ENCODE assay signal across 11 cellular contexts in the genomic region with DNA sequence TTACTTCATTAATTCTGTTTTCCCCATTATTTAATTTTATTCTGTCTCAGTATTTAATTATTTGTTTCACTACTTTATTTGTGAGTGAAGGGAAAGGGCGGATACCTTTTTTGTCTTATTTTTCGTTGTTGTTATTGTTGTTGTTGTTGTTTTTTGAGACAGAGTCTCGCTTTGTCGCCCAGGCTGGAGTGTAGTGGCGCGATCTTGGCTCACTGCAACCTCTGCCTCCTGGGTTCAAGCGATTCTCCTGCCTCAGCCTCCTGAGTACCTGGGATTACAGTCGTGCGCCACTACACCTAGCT. TPM values are rescaled to one million over a fixed set of nuclear protein-coding genes. Genes with fewer than 3 reads are reported as not detected.
A peak's percentile ranks its signal among the peaks of the same experiment; 100 is the strongest.
DNase-seq lines count a peak whose midpoint lies in the region; ATAC-seq and TF ChIP-seq lines count a peak whose summit lies in the region.
"Not testable (repeated sequence)": the region's sequence is repeated elsewhere in the genome, so short reads cannot be mapped to it uniquely, and the experiment has no call there.
"Had no signal": no experiment of that assay in that cellular context is flagged by ENCODE, and none has a peak within 500 bp of the region (broad histone marks: within the 10 kb centered on the region; RNA-seq: fewer than 3 reads in every experiment).

No MANE protein-coding gene starts in this region.

- H3K36me3 ChIP-seq in HUES6 (ENCODE audit: control insufficient read depth, insufficient read depth, low read length); SU-DHL-6 (ENCODE audit: low read length); iPS-20b (ENCODE audit: insufficient read depth, low read depth, low read length): not testable (repeated sequence)

- not testable (repeated sequence) for H3K9me2 ChIP-seq in SU-DHL-6 (replicated peaks; ENCODE audit: insufficient read depth, low read length)

- H3K4me3 ChIP-seq in HUES6 (ENCODE audit: low read depth, low read length) = peak overlapping the region; percentile 70
- not testable (repeated sequence) for H3K4me3 ChIP-seq in SU-DHL-6 (ENCODE audit: insufficient read depth, low read length, poor library complexity, severe bottlenecking)
- peak overlapping the region; percentile 87 for H3K4me3 ChIP-seq in iPS-20b (ENCODE audit: low read length)

- CTCF ChIA-PET in CD4-positive, alpha-beta T cell (lab: Charles Lee) = interaction anchor here (0.6 kb wide), 1 partner anchor 283 kb away, joined by 5 read pairs; no protein-coding TSS in a partner anchor

- not testable (repeated sequence) for DNase-seq in CD4-positive, alpha-beta T cell; activated T-helper 2 cell treated with anti-CD3 and anti-CD28 coated beads, Interferon-gamma antibody, Interleukin-2, Interleukin-4, amounts not matched to agents 10 μg/mL and 5 μg/mL and 100 μg/mL, durations not matched to agents 14 hours and 24 hours and 36 hours (ENCODE audit: low spot score); natural killer cell treated with Interleukin-12 subunit alpha and Interleukin-12 subunit beta and Interleukin-15 and Interleukin-18, amount 100 ng/mL, for 72 hours (ENCODE audit: low spot score)

- H3K79me2 ChIP-seq in SU-DHL-6 (ENCODE audit: insufficient read depth, low read length) = not testable (repeated sequence)

- H3F3A ChIP-seq in SU-DHL-6 (ENCODE audit: insufficient read depth) = not testable (repeated sequence)

- peak overlapping the region; percentile 46 for H3K4me3 Mint-ChIP-seq in CD4-positive, alpha-beta T cell
- H3K4me3 Mint-ChIP-seq in activated T-helper 2 cell treated with anti-CD3 and anti-CD28 coated beads, Interferon-gamma antibody, Interleukin-2, Interleukin-4, amounts not matched to agents 10 μg/mL and 5 μg/mL and 100 μg/mL, durations not matched to agents 14 hours and 24 hours and 36 hours (ENCODE audit: low read depth) = peak overlapping the region; percentile 33
- H3K4me3 Mint-ChIP-seq in dendritic cell treated with granulocyte-macrophage colony-stimulating factor and Interleukin-4, amounts not matched to agents 40 ng/mL and 50 ng/mL, for 4 days = peak overlapping the region; percentile 26
- peak overlapping the region; percentile 62 for H3K4me3 Mint-ChIP-seq in natural killer cell treated with Interleukin-12 subunit alpha and Interleukin-12 subunit beta and Interleukin-15 and Interleukin-18, amount 100 ng/mL, for 72 hours
- peak overlapping the region; percentile 48 for H3K4me3 Mint-ChIP-seq in stimulated activated memory B cell treated with anti-CD40 and anti-IgM and Interleukin-4, amounts not matched to agents 10 μg/mL and 1 μg/mL and 100 μg/mL, for 72 hours

- POLR2A ChIA-PET in CD4-positive, alpha-beta T cell (lab: Charles Lee) = not testable (repeated sequence)

- not testable (repeated sequence) for H3K27ac Mint-ChIP-seq in CD4-positive, alpha-beta T cell; activated T-helper 2 cell treated with anti-CD3 and anti-CD28 coated beads, Interferon-gamma antibody, Interleukin-2, Interleukin-4, amounts not matched to agents 10 μg/mL and 5 μg/mL and 100 μg/mL, durations not matched to agents 14 hours and 24 hours and 36 hours; dendritic cell treated with granulocyte-macrophage colony-stimulating factor and Interleukin-4, amounts not matched to agents 40 ng/mL and 50 ng/mL, for 4 days; stimulated activated memory B cell treated with anti-CD40 and anti-IgM and Interleukin-4, amounts not matched to agents 10 μg/mL and 1 μg/mL and 100 μg/mL, for 72 hours
- H3K27ac Mint-ChIP-seq in natural killer cell treated with Interleukin-12 subunit alpha and Interleukin-12 subunit beta and Interleukin-15 and Interleukin-18, amount 100 ng/mL, for 72 hours = peak overlapping the region in 1 of 2 donors; percentile 19

- H3K9ac ChIP-seq in HUES6 (ENCODE audit: low read length) (peak overlapping the region; percentile 50), iPS-20b (ENCODE audit: low read depth, low read length) (peak overlapping the region; percentile 49; the same call in 1 of the 2 replicates)
- not testable (repeated sequence) for H3K9ac ChIP-seq in SU-DHL-6 (ENCODE audit: low read length)

- not testable (repeated sequence) for H4K20me1 ChIP-seq in SU-DHL-6 (ENCODE audit: low read depth, low read length)

- not testable (repeated sequence) for TF ChIP-seq CTCF in CD4-positive, alpha-beta T cell (IDR thresholded peaks at IDR 0.05); SU-DHL-6 (IDR thresholded peaks at IDR 0.05; ENCODE audit: insufficient read depth, low read length, poor library complexity, severe bottlenecking)

- intact Hi-C loops in CD4-positive, alpha-beta T cell (cut with DNase I, micrococcal nuclease) = loop anchor here (2.0 to 5.0 kb wide), 2 partner anchors 270 to 271 kb away; no protein-coding TSS in a partner anchor
- intact Hi-C loops in activated T-helper 2 cell treated with anti-CD3 and anti-CD28 coated beads, Interferon-gamma antibody, Interleukin-2, Interleukin-4, amounts not matched to agents 10 μg/mL and 5 μg/mL and 100 μg/mL, durations not matched to agents 14 hours and 24 hours and 36 hours (cut with micrococcal nuclease) = loop anchor here (2.0 to 5.0 kb wide), 3 partner anchors 35 to 271 kb away; a partner anchor contains a TSS
- intact Hi-C loops in dendritic cell treated with granulocyte-macrophage colony-stimulating factor and Interleukin-4, amounts not matched to agents 40 ng/mL and 50 ng/mL, for 4 days (cut with micrococcal nuclease) = not testable (repeated sequence)

- H3K27me3 Mint-ChIP-seq in CD4-positive, alpha-beta T cell; natural killer cell treated with Interleukin-12 subunit alpha and Interleukin-12 subunit beta and Interleukin-15 and Interleukin-18, amount 100 ng/mL, for 72 hours; stimulated activated memory B cell treated with anti-CD40 and anti-IgM and Interleukin-4, amounts not matched to agents 10 μg/mL and 1 μg/mL and 100 μg/mL, for 72 hours: not testable (repeated sequence)
- H3K27me3 Mint-ChIP-seq in activated T-helper 2 cell treated with anti-CD3 and anti-CD28 coated beads, Interferon-gamma antibody, Interleukin-2, Interleukin-4, amounts not matched to agents 10 μg/mL and 5 μg/mL and 100 μg/mL, durations not matched to agents 14 hours and 24 hours and 36 hours (ENCODE audit: low read depth) = peaks cover 10% of the 10 kb centered on the region
- H3K27me3 Mint-ChIP-seq in dendritic cell treated with granulocyte-macrophage colony-stimulating factor and Interleukin-4, amounts not matched to agents 40 ng/mL and 50 ng/mL, for 4 days = peaks cover 21% of the 10 kb centered on the region

- H3K4me1 Mint-ChIP-seq in CD4-positive, alpha-beta T cell (ENCODE audit: low read depth); activated T-helper 2 cell treated with anti-CD3 and anti-CD28 coated beads, Interferon-gamma antibody, Interleukin-2, Interleukin-4, amounts not matched to agents 10 μg/mL and 5 μg/mL and 100 μg/mL, durations not matched to agents 14 hours and 24 hours and 36 hours (ENCODE audit: low read depth); stimulated activated memory B cell treated with anti-CD40 and anti-IgM and Interleukin-4, amounts not matched to agents 10 μg/mL and 1 μg/mL and 100 μg/mL, for 72 hours: not testable (repeated sequence)
- H3K4me1 Mint-ChIP-seq in dendritic cell treated with granulocyte-macrophage colony-stimulating factor and Interleukin-4, amounts not matched to agents 40 ng/mL and 50 ng/mL, for 4 days (ENCODE audit: low read depth) = peaks cover 15% of the 10 kb centered on the region
- peaks cover 4 to 12% of the 10 kb centered on the region in 2 donors for H3K4me1 Mint-ChIP-seq in natural killer cell treated with Interleukin-12 subunit alpha and Interleukin-12 subunit beta and Interleukin-15 and Interleukin-18, amount 100 ng/mL, for 72 hours (ENCODE audit: low read depth in 2 of 2)

- peak overlapping the region; percentile 74 for H3K4me2 ChIP-seq in SU-DHL-6 (ENCODE audit: low read depth, low read length, poor library complexity, severe bottlenecking)

- H3K27me3 ChIP-seq in CD4-positive, alpha-beta T cell (ENCODE audit: control insufficient read depth, insufficient read depth, low read length); HUES6 (ENCODE audit: control insufficient read depth, insufficient read depth, low read length); SU-DHL-6 (ENCODE audit: low read length); iPS-20b (ENCODE audit: insufficient read depth, low read length): not testable (repeated sequence)

- not testable (repeated sequence) for H3K27ac ChIP-seq in CD4-positive, alpha-beta T cell (ENCODE audit: low read depth, low read length); SU-DHL-6 (ENCODE audit: low read depth, low read length)
- H3K27ac ChIP-seq in HUES6 (ENCODE audit: low read depth, low read length) = peak overlapping the region; percentile 57; the same call in 1 of the 2 replicates
- peak overlapping the region; percentile 82 for H3K27ac ChIP-seq in iPS-20b (ENCODE audit: low read length)

- ATAC-seq in CD4-positive, alpha-beta T cell (ENCODE audit: poor library complexity); natural killer cell treated with Interleukin-12 subunit alpha and Interleukin-12 subunit beta and Interleukin-15 and Interleukin-18, amount 100 ng/mL, for 72 hours; stimulated activated memory B cell treated with anti-CD40 and anti-IgM and Interleukin-4, amounts not matched to agents 10 μg/mL and 1 μg/mL and 100 μg/mL, for 72 hours: not testable (repeated sequence)

- not testable (repeated sequence) for H3K9me3 Mint-ChIP-seq in CD4-positive, alpha-beta T cell; activated T-helper 2 cell treated with anti-CD3 and anti-CD28 coated beads, Interferon-gamma antibody, Interleukin-2, Interleukin-4, amounts not matched to agents 10 μg/mL and 5 μg/mL and 100 μg/mL, durations not matched to agents 14 hours and 24 hours and 36 hours; dendritic cell treated with granulocyte-macrophage colony-stimulating factor and Interleukin-4, amounts not matched to agents 40 ng/mL and 50 ng/mL, for 4 days; natural killer cell treated with Interleukin-12 subunit alpha and Interleukin-12 subunit beta and Interleukin-15 and Interleukin-18, amount 100 ng/mL, for 72 hours; stimulated activated memory B cell treated with anti-CD40 and anti-IgM and Interleukin-4, amounts not matched to agents 10 μg/mL and 1 μg/mL and 100 μg/mL, for 72 hours

- H3K36me3 Mint-ChIP-seq in CD4-positive, alpha-beta T cell (ENCODE audit: low read depth); activated T-helper 2 cell treated with anti-CD3 and anti-CD28 coated beads, Interferon-gamma antibody, Interleukin-2, Interleukin-4, amounts not matched to agents 10 μg/mL and 5 μg/mL and 100 μg/mL, durations not matched to agents 14 hours and 24 hours and 36 hours (ENCODE audit: low read depth); dendritic cell treated with granulocyte-macrophage colony-stimulating factor and Interleukin-4, amounts not matched to agents 40 ng/mL and 50 ng/mL, for 4 days (ENCODE audit: low read depth); natural killer cell treated with Interleukin-12 subunit alpha and Interleukin-12 subunit beta and Interleukin-15 and Interleukin-18, amount 100 ng/mL, for 72 hours; stimulated activated memory B cell treated with anti-CD40 and anti-IgM and Interleukin-4, amounts not matched to agents 10 μg/mL and 1 μg/mL and 100 μg/mL, for 72 hours: not testable (repeated sequence)

- H2AFZ ChIP-seq in SU-DHL-6 (ENCODE audit: low read depth, low read length, severe bottlenecking) = not testable (repeated sequence)

- H3K9me3 ChIP-seq in CD4-positive, alpha-beta T cell (ENCODE audit: control insufficient read depth, low read length); HUES6 (ENCODE audit: control insufficient read depth, insufficient read depth, low read depth, low read length); SU-DHL-6 (ENCODE audit: insufficient read depth, low read length); iPS-20b (ENCODE audit: insufficient read depth, low read depth, low read length): not testable (repeated sequence)

- H3K4me1 ChIP-seq in HUES6 (ENCODE audit: control insufficient read depth, insufficient read depth, low read length) (peaks cover 38% of the 10 kb centered on the region), iPS-20b (ENCODE audit: insufficient read depth, low read length) (peaks cover 32% of the 10 kb centered on the region; the same call in 1 of the 2 replicates)

RNA-seq across cellular contexts. Expression of a gene that starts 35.9 kb away (rescaled TPM):
- under 1 TPM in 1 of 2 experiments, not detected in 1; 0.03 TPM for total RNA-seq in CD4-positive, alpha-beta T cell
- 0.05 and 0.07 TPM in 2 replicates for total RNA-seq in activated T-helper 2 cell treated with anti-CD3 and anti-CD28 coated beads, Interferon-gamma antibody, Interleukin-2, Interleukin-4, amounts not matched to agents 10 μg/mL and 5 μg/mL and 100 μg/mL, durations not matched to agents 14 hours and 24 hours and 36 hours
- total RNA-seq in natural killer cell treated with Interleukin-12 subunit alpha and Interleukin-12 subunit beta and Interleukin-15 and Interleukin-18, amount 100 ng/mL, for 72 hours = not detected
- total RNA-seq: Daoy, foreskin keratinocyte, transverse colon had no signal
